Comparison of ENCODE assay signal across 1 cellular context in the genomic region with DNA sequence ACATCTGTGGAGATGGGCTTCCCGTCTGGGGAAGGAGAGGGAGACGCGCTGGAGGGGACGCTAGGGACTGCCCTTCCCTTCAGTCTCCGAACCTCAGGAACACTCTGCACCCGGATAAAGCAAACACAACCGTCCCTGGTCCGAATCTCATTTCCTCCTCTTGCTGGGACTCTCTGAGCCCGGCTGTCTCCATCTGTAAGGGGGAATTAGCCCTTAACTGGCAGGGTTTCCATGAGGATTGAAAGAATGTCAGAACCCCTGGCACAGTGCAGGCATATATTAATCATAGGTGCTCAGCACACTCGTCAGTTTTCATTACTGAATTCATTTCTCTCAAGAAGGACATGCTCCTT.
A peak's percentile ranks its signal among the peaks of the same experiment; 100 is the strongest.
TF ChIP-seq lines count a peak whose summit lies in the region.

No MANE protein-coding gene starts in this region.

TF ChIP-seq in endothelial cell of umbilical vein, 7 proteins besides CTCF, POLR2A, EP300 and RAD21:
- TF ChIP-seq POLR2AphosphoS5 (IDR thresholded peaks at IDR 0.05; ENCODE audit: insufficient read depth, low read depth, low read length) (no peak), FOS (IDR thresholded peaks at IDR 0.05; ENCODE audit: borderline replicate concordance, insufficient read depth, low read length) (no peak), JUN (IDR thresholded peaks at IDR 0.05; ENCODE audit: borderline replicate concordance, insufficient read depth, insufficient read length, low read depth) (no peak), GATA2 (IDR thresholded peaks at IDR 0.05; ENCODE audit: insufficient read depth, insufficient read length, low read depth, low read length) (no peak), EZH2 (IDR thresholded peaks at IDR 0.05; ENCODE audit: borderline replicate concordance, low read depth, low read length, severe bottlenecking) (peak; percentile 12)
TF ChIP-seq in endothelial cell of umbilical vein: peak in this region for 1.
